13 cellular contexts compared by ENCODE assay signal in the genomic region with DNA sequence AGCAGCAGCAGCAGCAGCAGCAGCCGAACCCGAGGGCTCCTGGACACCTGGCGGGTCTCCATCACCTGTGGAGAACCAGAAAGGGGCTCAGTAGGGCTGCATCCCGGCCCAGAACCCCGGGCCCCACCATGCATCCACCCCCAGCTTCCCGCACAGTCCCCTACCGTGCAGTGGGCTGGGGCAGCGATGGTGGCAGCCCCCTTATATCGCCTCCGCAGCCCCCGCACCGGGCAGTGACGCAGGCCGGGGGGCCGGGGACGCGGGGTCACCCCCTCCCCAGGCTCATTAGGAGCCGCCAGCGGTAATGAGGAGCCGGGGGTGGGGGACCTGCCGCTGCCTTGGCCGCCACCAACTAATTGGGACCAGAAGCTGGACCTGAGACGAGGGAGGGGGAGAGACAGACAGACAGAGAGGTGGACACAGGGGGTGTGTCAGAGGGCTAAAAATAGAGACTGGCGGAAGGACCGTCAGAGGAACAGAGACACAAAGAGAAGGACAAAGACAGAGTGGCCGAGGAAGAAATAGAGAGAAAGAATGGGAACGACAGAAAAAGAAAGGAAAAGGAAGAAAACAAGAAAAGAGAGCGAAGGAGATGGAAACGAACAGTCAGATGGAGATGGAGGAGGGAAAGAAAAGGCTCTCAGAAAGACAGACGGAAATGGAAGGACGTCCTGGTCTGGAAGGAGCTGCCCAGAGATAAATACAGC. TPM values are rescaled to one million over a fixed set of nuclear protein-coding genes. Genes with fewer than 3 reads are reported as not detected.
DNase-seq lines count a peak whose midpoint lies in the region; ATAC-seq and TF ChIP-seq lines count a peak whose summit lies in the region.
"Had no signal": no experiment of that assay in that cellular context is flagged by ENCODE, and none has a peak within 500 bp of the region (broad histone marks: within the 10 kb centered on the region; RNA-seq: fewer than 3 reads in every experiment).

A gene with protein sequence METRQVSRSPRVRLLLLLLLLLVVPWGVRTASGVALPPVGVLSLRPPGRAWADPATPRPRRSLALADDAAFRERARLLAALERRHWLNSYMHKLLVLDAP (minus strand): TSS at position 164 of the 707 bp plus-strand sequence. CDS start 102 bp downstream, at position 62.

- intact Hi-C loops in activated CD8-positive, alpha-beta T cell treated with anti-CD3 and anti-CD28 coated beads for 36 hours (cut with micrococcal nuclease) = no loop called here
- intact Hi-C loops in left colon (cut with DNase I, micrococcal nuclease) = no loop called here

- H3K9me3 Mint-ChIP-seq in activated T-cell treated with anti-CD3 and anti-CD28 coated beads, Interleukin-2, amount 50 U/mL, for 72 hours = no peaks in the 10 kb centered on the region
- no peaks in the 10 kb centered on the region for H3K9me3 Mint-ChIP-seq in activated CD8-positive, alpha-beta T cell treated with anti-CD3 and anti-CD28 coated beads for 36 hours
- no peaks in the 10 kb centered on the region for H3K9me3 Mint-ChIP-seq in stimulated activated naive CD8-positive, alpha-beta T cell treated with anti-CD3 and anti-CD28 coated beads, Interleukin-15, amount 100 ng/mL, for 72 hours

- H3K36me3 Mint-ChIP-seq in activated T-cell treated with anti-CD3 and anti-CD28 coated beads, Interleukin-2, amount 50 U/mL, for 72 hours (ENCODE audit: insufficient read depth in 2 of 2) = no peaks in the 10 kb centered on the region
- H3K36me3 Mint-ChIP-seq in activated CD8-positive, alpha-beta T cell treated with anti-CD3 and anti-CD28 coated beads for 36 hours (ENCODE audit: low read depth) = no peaks in the 10 kb centered on the region

- POLR2A ChIA-PET in activated CD8-positive, alpha-beta T cell treated with anti-CD3 and anti-CD28 coated beads for 36 hours (lab: Charles Lee) = interaction anchor here (1.0 kb wide), 1 partner anchor 24 kb away, joined by 3 read pairs; no protein-coding TSS in a partner anchor

- no peak for ATAC-seq in activated T-cell treated with anti-CD3 and anti-CD28 coated beads, Interleukin-2, amount 50 U/mL, for 72 hours (replicated peaks in 1 of 2)
- ATAC-seq in activated CD8-positive, alpha-beta T cell treated with anti-CD3 and anti-CD28 coated beads for 36 hours = no peak
- ATAC-seq in stimulated activated naive CD8-positive, alpha-beta T cell treated with anti-CD3 and anti-CD28 coated beads, Interleukin-15, amount 100 ng/mL, for 72 hours = no peak
- ATAC-seq in left colon = no peak
- ATAC-seq in HG03025 (IDR thresholded peaks at IDR 0.05; ENCODE audit: low FRiP score, unreplicated experiment) = no peak

- no peaks in the 10 kb centered on the region for H3K9me3 ChIP-seq in iPS-15b (ENCODE audit: control insufficient read depth, insufficient read depth, low read length)
- H3K9me3 ChIP-seq: BE2C had no signal

- peaks cover 92% of the 10 kb centered on the region for H3K27me3 Mint-ChIP-seq in activated T-cell treated with anti-CD3 and anti-CD28 coated beads, Interleukin-2, amount 50 U/mL, for 72 hours (ENCODE audit: low read depth)
- peaks cover 84% of the 10 kb centered on the region for H3K27me3 Mint-ChIP-seq in activated CD8-positive, alpha-beta T cell treated with anti-CD3 and anti-CD28 coated beads for 36 hours
- peaks cover 100% of the 10 kb centered on the region for H3K27me3 Mint-ChIP-seq in stimulated activated naive CD8-positive, alpha-beta T cell treated with anti-CD3 and anti-CD28 coated beads, Interleukin-15, amount 100 ng/mL, for 72 hours

- no peak for TF ChIP-seq CTCF in activated CD8-positive, alpha-beta T cell treated with anti-CD3 and anti-CD28 coated beads for 36 hours (IDR thresholded peaks at IDR 0.05)

- CTCF ChIA-PET in activated CD8-positive, alpha-beta T cell treated with anti-CD3 and anti-CD28 coated beads for 36 hours (lab: Charles Lee) = interaction anchor here (1.9 kb wide), 1 partner anchor 31 kb away, joined by 10 read pairs; no protein-coding TSS in a partner anchor

- peak within 1 kb of the TSS; percentile 2 for H3K27ac Mint-ChIP-seq in activated T-cell treated with anti-CD3 and anti-CD28 coated beads, Interleukin-2, amount 50 U/mL, for 72 hours
- no peak within 1 kb of the TSS for H3K27ac Mint-ChIP-seq in activated CD8-positive, alpha-beta T cell treated with anti-CD3 and anti-CD28 coated beads for 36 hours
- H3K27ac Mint-ChIP-seq in stimulated activated naive CD8-positive, alpha-beta T cell treated with anti-CD3 and anti-CD28 coated beads, Interleukin-15, amount 100 ng/mL, for 72 hours = peak within 1 kb of the TSS in 1 of 2 donors; percentile 5

- peak within 1 kb of the TSS; percentile 47 for H3K9ac ChIP-seq in iPS-15b (ENCODE audit: low read depth, low read length)

- peak within 1 kb of the TSS; percentile 64 for H3K4me3 ChIP-seq in iPS-15b (ENCODE audit: low read depth, low read length)
- H3K4me3 ChIP-seq: SJSA1 had no signal

- no peaks in the 10 kb centered on the region for H3K36me3 ChIP-seq in iPS-15b (ENCODE audit: control insufficient read depth, insufficient read depth, low read length)
- H3K36me3 ChIP-seq: BE2C, SJSA1 had no signal

- no peak for DNase-seq in activated T-cell treated with anti-CD3 and anti-CD28 coated beads, Interleukin-2, amount 50 U/mL, for 72 hours
- DNase-seq in activated T-cell treated with anti-CD3 and anti-CD28 coated beads, Interleukin-2, amount 50 U/mL, for 48 hours = no peak
- no peak for DNase-seq in activated CD8-positive, alpha-beta T cell treated with anti-CD3 and anti-CD28 coated beads for 36 hours
- DNase-seq in stimulated activated naive CD8-positive, alpha-beta T cell treated with anti-CD3 and anti-CD28 coated beads, Interleukin-15, amount 100 ng/mL, for 72 hours = no peak
- no peak for DNase-seq in islet precursor cell
- no peak for DNase-seq in left colon
- DNase-seq: BE2C; NCI-H2029; stimulated activated CD4-positive, alpha-beta T cell treated with anti-CD3 and anti-CD28 coated beads, Interleukin-2, amount 100 ng/mL, for 48 hours had no signal

- H3K4me1 ChIP-seq in iPS-15b (ENCODE audit: control insufficient read depth, insufficient read depth, low read length) = peaks cover 20% of the 10 kb centered on the region

- H3K4me1 Mint-ChIP-seq in activated T-cell treated with anti-CD3 and anti-CD28 coated beads, Interleukin-2, amount 50 U/mL, for 72 hours (ENCODE audit: low read depth) = peaks cover 61% of the 10 kb centered on the region
- peaks cover 47% of the 10 kb centered on the region for H3K4me1 Mint-ChIP-seq in activated CD8-positive, alpha-beta T cell treated with anti-CD3 and anti-CD28 coated beads for 36 hours (ENCODE audit: low read depth)
- peaks cover 75% of the 10 kb centered on the region for H3K4me1 Mint-ChIP-seq in stimulated activated naive CD8-positive, alpha-beta T cell treated with anti-CD3 and anti-CD28 coated beads, Interleukin-15, amount 100 ng/mL, for 72 hours

- H3K27me3 ChIP-seq in iPS-15b (ENCODE audit: control insufficient read depth, insufficient read depth, low read length) = peaks cover 68% of the 10 kb centered on the region

- H3K4me3 Mint-ChIP-seq in activated T-cell treated with anti-CD3 and anti-CD28 coated beads, Interleukin-2, amount 50 U/mL, for 72 hours = peak within 1 kb of the TSS; percentile 85 to 88
- peak within 1 kb of the TSS; percentile 55 for H3K4me3 Mint-ChIP-seq in activated CD8-positive, alpha-beta T cell treated with anti-CD3 and anti-CD28 coated beads for 36 hours
- H3K4me3 Mint-ChIP-seq in stimulated activated naive CD8-positive, alpha-beta T cell treated with anti-CD3 and anti-CD28 coated beads, Interleukin-15, amount 100 ng/mL, for 72 hours = peak within 1 kb of the TSS; percentile 74 to 89

RNA-seq across cellular contexts. Expression of the gene that starts here (rescaled TPM):
- total RNA-seq in activated T-cell treated with anti-CD3 and anti-CD28 coated beads, Interleukin-2, amount 50 U/mL, for 72 hours = not detected
- not detected for total RNA-seq in activated CD8-positive, alpha-beta T cell treated with anti-CD3 and anti-CD28 coated beads for 36 hours
- not detected for total RNA-seq in left colon
- total RNA-seq: epithelial cell of proximal tubule, SJSA1 had no signal
